ENCODE assay signal across 10 cellular contexts in the genomic region with DNA sequence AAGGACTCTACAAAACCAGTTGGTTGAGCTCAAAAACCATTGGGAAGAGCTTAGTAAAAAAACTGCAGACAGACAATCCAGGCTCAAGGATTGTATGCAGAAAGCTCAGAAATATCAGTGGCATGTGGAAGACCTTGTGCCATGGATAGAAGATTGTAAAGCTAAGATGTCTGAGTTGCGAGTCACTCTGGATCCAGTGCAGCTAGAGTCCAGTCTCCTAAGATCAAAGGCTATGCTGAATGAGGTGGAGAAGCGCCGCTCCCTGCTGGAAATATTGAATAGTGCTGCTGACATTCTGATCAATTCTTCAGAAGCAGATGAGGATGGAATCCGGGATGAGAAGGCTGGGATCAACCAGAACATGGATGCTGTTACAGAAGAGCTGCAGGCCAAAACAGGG.
DNase-seq lines count a peak whose midpoint lies in the region; ATAC-seq and TF ChIP-seq lines count a peak whose summit lies in the region.
"Had no signal": no experiment of that assay in that cellular context is flagged by ENCODE, and none has a peak within 500 bp of the region (broad histone marks: within the 10 kb centered on the region; RNA-seq: fewer than 3 reads in every experiment).

No MANE protein-coding gene starts in this region.

- no peaks in the 10 kb centered on the region for H3K9me3 ChIP-seq in CD4-positive, CD25-positive, alpha-beta regulatory T cell (ENCODE audit: control insufficient read depth in 2 of 2, low read length in 2 of 2)
- no peaks in the 10 kb centered on the region for H3K9me3 ChIP-seq in mucosa of descending colon

- H3K27me3 ChIP-seq in CD4-positive, CD25-positive, alpha-beta regulatory T cell (ENCODE audit: control insufficient read depth, insufficient read depth, low read length): no peaks in the 10 kb centered on the region
- no peaks in the 10 kb centered on the region for H3K27me3 ChIP-seq in brain microvascular endothelial cell (replicated peaks)

- no peak for ATAC-seq in CD4-positive, CD25-positive, alpha-beta regulatory T cell (ENCODE audit: low read depth in 2 of 2)
- ATAC-seq in mucosa of descending colon (peak; percentile 60), HG03571 (IDR thresholded peaks at IDR 0.05; ENCODE audit: unreplicated experiment) (no peak), HG03342 (IDR thresholded peaks at IDR 0.05; ENCODE audit: unreplicated experiment) (no peak), GM21447 (IDR thresholded peaks at IDR 0.05; ENCODE audit: unreplicated experiment) (no peak), GM18505 (IDR thresholded peaks at IDR 0.05; ENCODE audit: unreplicated experiment) (no peak)

- TF ChIP-seq CTCF in brain microvascular endothelial cell (IDR thresholded peaks at IDR 0.05; ENCODE audit: low read depth, low read length, missing control alignments) (peak; percentile 63), mucosa of descending colon (IDR thresholded peaks at IDR 0.05) (no peak)

- no peaks in the 10 kb centered on the region for H3K9me3 Mint-ChIP-seq in CD4-positive, CD25-positive, alpha-beta regulatory T cell

- H3K36me3 ChIP-seq in CD4-positive, CD25-positive, alpha-beta regulatory T cell (ENCODE audit: control insufficient read depth, insufficient read depth, low read length): peaks cover 83% of the 10 kb centered on the region
- H3K36me3 ChIP-seq in brain microvascular endothelial cell (replicated peaks) (peaks cover 36% of the 10 kb centered on the region), mucosa of descending colon (ENCODE audit: low read depth) (peaks cover 4% of the 10 kb centered on the region)

- DNase-seq in CD4-positive, CD25-positive, alpha-beta regulatory T cell: no peak
- DNase-seq in HuH-7 (ENCODE audit: low spot score) (peak; percentile 47), brain microvascular endothelial cell (peak; percentile 79), mucosa of descending colon (no peak)
- DNase-seq: activated CD4-positive, alpha-beta T cell treated with anti-CD3 and anti-CD28 coated beads for 4 hours; Karpas-422 had no signal

- H3K4me1 ChIP-seq in CD4-positive, CD25-positive, alpha-beta regulatory T cell (ENCODE audit: control insufficient read depth, insufficient read depth, low read length, poor library complexity, severe bottlenecking): no peaks in the 10 kb centered on the region
- H3K4me1 ChIP-seq in mucosa of descending colon (ENCODE audit: low read depth): no peaks in the 10 kb centered on the region

- TF ChIP-seq POLR2A in GM18505 (IDR thresholded peaks at IDR 0.05; ENCODE audit: borderline replicate concordance, extremely low read depth, insufficient read depth, insufficient read length): no peak

- H3K4me3 Mint-ChIP-seq in CD4-positive, CD25-positive, alpha-beta regulatory T cell: no peak overlapping the region

- peaks cover 11 to 36% (median 18%) of the 10 kb centered on the region in 4 donors for H3K4me1 Mint-ChIP-seq in CD4-positive, CD25-positive, alpha-beta regulatory T cell

- H3K27ac ChIP-seq in CD4-positive, CD25-positive, alpha-beta regulatory T cell (ENCODE audit: insufficient read depth, low read length, poor library complexity, severe bottlenecking): no peak overlapping the region
- no peak overlapping the region for H3K27ac ChIP-seq in brain microvascular endothelial cell

- peaks cover 52% of the 10 kb centered on the region for H3K36me3 Mint-ChIP-seq in CD4-positive, CD25-positive, alpha-beta regulatory T cell

- intact Hi-C loops in mucosa of descending colon (cut with DNase I, micrococcal nuclease): no loop called here

- H3K27me3 Mint-ChIP-seq in CD4-positive, CD25-positive, alpha-beta regulatory T cell: no peaks in the 10 kb centered on the region

- in situ Hi-C loops in brain microvascular endothelial cell (cut with HindIII; ENCODE audit: low pct_ligation_motif_present, low sequenced_read_pairs): no loop called here

- H3K27ac Mint-ChIP-seq in CD4-positive, CD25-positive, alpha-beta regulatory T cell: peak overlapping the region in 2 of 3 donors; percentile 52 to 75

- no peak overlapping the region for H3K4me3 ChIP-seq in CD4-positive, CD25-positive, alpha-beta regulatory T cell (ENCODE audit: low read depth, low read length)
- no peak overlapping the region for H3K4me3 ChIP-seq in brain microvascular endothelial cell (ENCODE audit: low read depth, low read length)
- no peak overlapping the region for H3K4me3 ChIP-seq in mucosa of descending colon

Comparison
In these comparisons a context has a peak if more than half of its experiments do, and no peak if none do; other contexts are left out.
1. DNase-seq: peak in HuH-7 (single experiment) and brain microvascular endothelial cell (single experiment); none in CD4-positive, CD25-positive, alpha-beta regulatory T cell (0 of 3) and mucosa of descending colon (0 of 3).